ENCODE assay signal across 38 cellular contexts in genomic region chr4:16411691-16412090, GRCh38.
"Had no signal": no experiment of that assay in that cellular context is flagged by ENCODE, and none has a peak within 500 bp of the region (broad histone marks: within the 10 kb centered on the region; RNA-seq: fewer than 3 reads in every experiment).

No MANE protein-coding gene starts in this region.

- H3K27me3 Mint-ChIP-seq: activated naive CD4-positive, alpha-beta T cell treated with anti-CD3 and anti-CD28 coated beads, Interleukin-2, amount 10 ng/mL, durations not matched to agents 7 days and 5 days had no signal

- H3K27ac ChIP-seq: adrenal gland, ascending aorta, body of pancreas, brain microvascular endothelial cell, breast epithelium, cardiac muscle cell had no signal

- H3K27ac Mint-ChIP-seq: activated naive CD4-positive, alpha-beta T cell treated with anti-CD3 and anti-CD28 coated beads for 36 hours; activated naive CD4-positive, alpha-beta T cell treated with anti-CD3 and anti-CD28 coated beads, Interleukin-2, amount 10 ng/mL, durations not matched to agents 7 days and 5 days; activated naive CD4-positive, alpha-beta T cell treated with anti-CD3 and anti-CD28 coated beads, Interleukin-2, amount 50 U/mL, for 24 hours; activated naive CD4-positive, alpha-beta T cell treated with anti-CD3 and anti-CD28 coated beads, Interleukin-2, amount 50 U/mL, for 72 hours; activated naive CD8-positive, alpha-beta T cell; activated naive CD8-positive, alpha-beta T cell treated with anti-CD3 and anti-CD28 coated beads for 36 hours; activated naive CD8-positive, alpha-beta T cell treated with anti-CD3 and anti-CD28 coated beads, Interleukin-2, amount 10 ng/mL, durations not matched to agents 7 days and 5 days; activated naive CD8-positive, alpha-beta T cell treated with anti-CD3 and anti-CD28 coated beads, Interleukin-2, amount 50 U/mL, for 24 hours; activated T-cell treated with anti-CD3 and anti-CD28 coated beads, Interleukin-2, amount 50 U/mL, for 24 hours; activated T-cell treated with anti-CD3 and anti-CD28 coated beads, Interleukin-2, amount 50 U/mL, for 72 hours; activated T-helper 1 cell treated with anti-CD3 and anti-CD28 coated beads, Interleukin-12 subunit alpha, Interleukin-12 subunit beta, Interleukin-2, Interleukin-4 antibody, amounts not matched to agents 30 ng/mL and 10 ng/mL and 1 ng/mL, durations not matched to agents 14 hours and 24 hours and 36 hours; activated T-helper 17 cell treated with anti-CD3 and anti-CD28 coated beads, Interleukin-2, amount 50 U/mL, for 72 hours; activated T-helper 2 cell treated with anti-CD3 and anti-CD28 coated beads, Interferon-gamma antibody, Interleukin-2, Interleukin-4, amounts not matched to agents 10 μg/mL and 5 μg/mL and 100 μg/mL, durations not matched to agents 14 hours and 24 hours and 36 hours; brain had no signal

- H3K9me3 Mint-ChIP-seq: activated naive CD4-positive, alpha-beta T cell treated with anti-CD3 and anti-CD28 coated beads for 36 hours; activated naive CD4-positive, alpha-beta T cell treated with anti-CD3 and anti-CD28 coated beads, Interleukin-2, amount 10 ng/mL, durations not matched to agents 7 days and 5 days; activated naive CD4-positive, alpha-beta T cell treated with anti-CD3 and anti-CD28 coated beads, Interleukin-2, amount 50 U/mL, for 72 hours; activated naive CD8-positive, alpha-beta T cell treated with anti-CD3 and anti-CD28 coated beads for 36 hours; activated naive CD8-positive, alpha-beta T cell treated with anti-CD3 and anti-CD28 coated beads, Interleukin-2, amount 10 ng/mL, durations not matched to agents 7 days and 5 days; activated naive CD8-positive, alpha-beta T cell treated with anti-CD3 and anti-CD28 coated beads, Interleukin-2, amount 50 U/mL, for 24 hours; activated T-cell treated with anti-CD3 and anti-CD28 coated beads, Interleukin-2, amount 50 U/mL, for 24 hours; activated T-cell treated with anti-CD3 and anti-CD28 coated beads, Interleukin-2, amount 50 U/mL, for 4 hours; activated T-cell treated with anti-CD3 and anti-CD28 coated beads, Interleukin-2, amount 50 U/mL, for 72 hours; activated T-helper 1 cell treated with anti-CD3 and anti-CD28 coated beads, Interleukin-12 subunit alpha, Interleukin-12 subunit beta, Interleukin-2, Interleukin-4 antibody, amounts not matched to agents 30 ng/mL and 10 ng/mL and 1 ng/mL, durations not matched to agents 14 hours and 24 hours and 36 hours; activated T-helper 17 cell treated with anti-CD3 and anti-CD28 coated beads, Interleukin-2, amount 50 U/mL, for 72 hours; activated T-helper 2 cell treated with anti-CD3 and anti-CD28 coated beads, Interferon-gamma antibody, Interleukin-2, Interleukin-4, amounts not matched to agents 10 μg/mL and 5 μg/mL and 100 μg/mL, durations not matched to agents 14 hours and 24 hours and 36 hours; central memory CD8-positive, alpha-beta T cell had no signal

- DNase-seq: activated effector memory CD4-positive, alpha-beta T cell treated with anti-CD3 and anti-CD28 coated beads, Interleukin-2, amount 50 U/mL, for 16 hours; activated effector memory CD4-positive, alpha-beta T cell treated with Interleukin-2 at 50 U/mL for 16 hours; activated gamma-delta T cell; activated naive CD4-positive, alpha-beta T cell; activated naive CD4-positive, alpha-beta T cell treated with anti-CD3 and anti-CD28 coated beads for 36 hours; activated naive CD4-positive, alpha-beta T cell treated with anti-CD3 and anti-CD28 coated beads, Interleukin-2, amount 10 ng/mL, durations not matched to agents 7 days and 5 days; activated naive CD4-positive, alpha-beta T cell treated with anti-CD3 and anti-CD28 coated beads, Interleukin-2, amount 50 U/mL, for 16 hours; activated naive CD4-positive, alpha-beta T cell treated with Interleukin-2 at 50 U/mL for 16 hours; activated naive CD8-positive, alpha-beta T cell treated with anti-CD3 and anti-CD28 coated beads for 36 hours; activated naive CD8-positive, alpha-beta T cell treated with anti-CD3 and anti-CD28 coated beads, Interleukin-2, amount 10 ng/mL, durations not matched to agents 7 days and 5 days; activated naive CD8-positive, alpha-beta T cell treated with anti-CD3 and anti-CD28 coated beads, Interleukin-2, amount 50 U/mL, for 24 hours; activated T-cell treated with anti-CD3 and anti-CD28 coated beads for 4 hours; activated T-cell treated with anti-CD3 and anti-CD28 coated beads, Interleukin-2, amount 50 U/mL, for 1 hour; activated T-cell treated with anti-CD3 and anti-CD28 coated beads, Interleukin-2, amount 50 U/mL, for 24 hours; activated T-cell treated with anti-CD3 and anti-CD28 coated beads, Interleukin-2, amount 50 U/mL, for 4 hours; activated T-cell treated with anti-CD3 and anti-CD28 coated beads, Interleukin-2, amount 50 U/mL, for 48 hours; activated T-cell treated with anti-CD3 and anti-CD28 coated beads, Interleukin-2, amount 50 U/mL, for 72 hours; adrenal gland; amniotic stem cell; amygdala; anterior cingulate cortex; aorta; body of pancreas; brain microvascular endothelial cell; caudate nucleus; central memory CD4-positive, alpha-beta T cell; cerebellar nuclear complex had no signal

- H3K4me1 Mint-ChIP-seq: activated naive CD4-positive, alpha-beta T cell treated with anti-CD3 and anti-CD28 coated beads, Interleukin-2, amount 10 ng/mL, durations not matched to agents 7 days and 5 days; activated naive CD4-positive, alpha-beta T cell treated with anti-CD3 and anti-CD28 coated beads, Interleukin-2, amount 50 U/mL, for 24 hours; activated naive CD8-positive, alpha-beta T cell treated with anti-CD3 and anti-CD28 coated beads for 36 hours; activated naive CD8-positive, alpha-beta T cell treated with anti-CD3 and anti-CD28 coated beads, Interleukin-2, amount 10 ng/mL, durations not matched to agents 7 days and 5 days; activated naive CD8-positive, alpha-beta T cell treated with anti-CD3 and anti-CD28 coated beads, Interleukin-2, amount 50 U/mL, for 24 hours; activated T-helper 17 cell treated with anti-CD3 and anti-CD28 coated beads, Interleukin-2, amount 50 U/mL, for 72 hours; brain; central memory CD8-positive, alpha-beta T cell had no signal

- H3K4me1 ChIP-seq: adrenal gland, ascending aorta, body of pancreas, breast epithelium had no signal

- H3K9me3 ChIP-seq: adrenal gland, ascending aorta, body of pancreas, breast epithelium had no signal

- H3K4me3 Mint-ChIP-seq: activated naive CD4-positive, alpha-beta T cell treated with anti-CD3 and anti-CD28 coated beads for 36 hours; activated naive CD4-positive, alpha-beta T cell treated with anti-CD3 and anti-CD28 coated beads, Interleukin-2, amount 10 ng/mL, durations not matched to agents 7 days and 5 days; activated naive CD4-positive, alpha-beta T cell treated with anti-CD3 and anti-CD28 coated beads, Interleukin-2, amount 50 U/mL, for 24 hours; activated naive CD8-positive, alpha-beta T cell; activated naive CD8-positive, alpha-beta T cell treated with anti-CD3 and anti-CD28 coated beads for 36 hours; activated naive CD8-positive, alpha-beta T cell treated with anti-CD3 and anti-CD28 coated beads, Interleukin-2, amount 10 ng/mL, durations not matched to agents 7 days and 5 days; activated naive CD8-positive, alpha-beta T cell treated with anti-CD3 and anti-CD28 coated beads, Interleukin-2, amount 50 U/mL, for 24 hours; activated T-cell treated with anti-CD3 and anti-CD28 coated beads, Interleukin-2, amount 50 U/mL, for 24 hours; activated T-cell treated with anti-CD3 and anti-CD28 coated beads, Interleukin-2, amount 50 U/mL, for 4 hours; activated T-cell treated with anti-CD3 and anti-CD28 coated beads, Interleukin-2, amount 50 U/mL, for 72 hours; activated T-helper 1 cell treated with anti-CD3 and anti-CD28 coated beads, Interleukin-12 subunit alpha, Interleukin-12 subunit beta, Interleukin-2, Interleukin-4 antibody, amounts not matched to agents 30 ng/mL and 10 ng/mL and 1 ng/mL, durations not matched to agents 14 hours and 24 hours and 36 hours; activated T-helper 17 cell treated with anti-CD3 and anti-CD28 coated beads, Interleukin-2, amount 50 U/mL, for 72 hours; brain; central memory CD8-positive, alpha-beta T cell had no signal

- H3K27me3 ChIP-seq: adrenal gland, ascending aorta, body of pancreas, brain microvascular endothelial cell, breast epithelium, cardiac muscle cell had no signal

- H3K36me3 Mint-ChIP-seq: activated naive CD4-positive, alpha-beta T cell treated with anti-CD3 and anti-CD28 coated beads, Interleukin-2, amount 10 ng/mL, durations not matched to agents 7 days and 5 days; activated naive CD4-positive, alpha-beta T cell treated with anti-CD3 and anti-CD28 coated beads, Interleukin-2, amount 50 U/mL, for 24 hours; activated naive CD4-positive, alpha-beta T cell treated with anti-CD3 and anti-CD28 coated beads, Interleukin-2, amount 50 U/mL, for 72 hours; activated naive CD8-positive, alpha-beta T cell; activated naive CD8-positive, alpha-beta T cell treated with anti-CD3 and anti-CD28 coated beads for 36 hours; activated naive CD8-positive, alpha-beta T cell treated with anti-CD3 and anti-CD28 coated beads, Interleukin-2, amount 10 ng/mL, durations not matched to agents 7 days and 5 days; brain had no signal

- H3K4me3 ChIP-seq: adrenal gland, ascending aorta, body of pancreas, breast epithelium, cardiac muscle cell had no signal

- H3K36me3 ChIP-seq: adrenal gland, ascending aorta, brain microvascular endothelial cell, breast epithelium, cardiac muscle cell had no signal
